ENCODE assay signal across 24 cellular contexts in the genomic region with DNA sequence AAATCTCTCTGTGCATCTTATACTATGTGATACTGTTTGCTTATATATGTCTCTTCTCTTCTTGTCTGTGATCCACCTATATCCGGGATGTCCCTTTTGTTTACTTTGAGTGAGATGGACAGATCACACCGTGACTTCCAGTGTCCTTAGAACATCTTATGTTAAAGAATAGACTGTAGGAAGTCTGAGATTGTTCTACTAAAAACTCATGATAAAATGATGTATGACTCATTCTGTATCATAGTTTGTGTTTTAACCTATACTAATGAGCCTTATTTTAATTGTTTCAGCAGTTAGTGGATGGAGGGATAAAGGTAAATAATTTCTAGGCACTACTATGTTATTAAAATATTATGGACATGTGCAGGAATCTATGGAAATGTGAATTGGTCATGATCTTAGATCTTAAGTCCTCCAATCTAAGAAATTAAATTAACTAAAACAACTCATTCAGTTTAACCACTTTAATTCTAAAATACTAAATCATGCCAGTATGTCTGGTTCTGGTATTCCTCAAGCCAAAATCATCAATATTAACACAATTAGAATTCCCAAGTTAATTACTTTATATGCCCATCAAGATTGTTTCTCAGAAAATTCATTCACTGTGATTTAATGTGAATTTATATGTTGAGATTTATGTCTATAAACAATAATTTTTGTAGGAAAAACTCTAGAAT. TPM values are rescaled to one million over a fixed set of nuclear protein-coding genes. Genes with fewer than 3 reads are reported as not detected.
"Had no signal": no experiment of that assay in that cellular context is flagged by ENCODE, and none has a peak within 500 bp of the region (broad histone marks: within the 10 kb centered on the region; RNA-seq: fewer than 3 reads in every experiment).

No MANE protein-coding gene starts in this region.

- H3K27ac Mint-ChIP-seq: activated CD8-positive, alpha-beta T cell treated with anti-CD3 and anti-CD28 coated beads for 36 hours; activated naive CD4-positive, alpha-beta T cell treated with anti-CD3 and anti-CD28 coated beads, Interleukin-2, amount 50 U/mL, for 72 hours; activated naive CD8-positive, alpha-beta T cell treated with anti-CD3 and anti-CD28 coated beads, Interleukin-2, amount 50 U/mL, for 24 hours; activated T-cell treated with anti-CD3 and anti-CD28 coated beads, Interleukin-2, amount 50 U/mL, for 24 hours; activated T-helper 1 cell treated with anti-CD3 and anti-CD28 coated beads, Interleukin-12 subunit alpha, Interleukin-12 subunit beta, Interleukin-2, Interleukin-4 antibody, amounts not matched to agents 30 ng/mL and 10 ng/mL and 1 ng/mL, durations not matched to agents 14 hours and 24 hours and 36 hours; brain; T-helper 1 cell treated with Interleukin-12 subunit alpha and Interleukin-12 subunit beta and Interleukin-4 antibody, amounts not matched to agents 30 μg/mL and 1 μg/mL, for 36 hours had no signal

- H3K36me3 Mint-ChIP-seq: activated naive CD4-positive, alpha-beta T cell treated with anti-CD3 and anti-CD28 coated beads, Interleukin-2, amount 50 U/mL, for 72 hours had no signal

- H3K9me3 ChIP-seq: ascending aorta had no signal

- H3K27ac ChIP-seq: ascending aorta had no signal

- H3K27me3 Mint-ChIP-seq: activated CD8-positive, alpha-beta T cell treated with anti-CD3 and anti-CD28 coated beads for 36 hours; brain had no signal

- H3K4me1 Mint-ChIP-seq: activated naive CD8-positive, alpha-beta T cell treated with anti-CD3 and anti-CD28 coated beads, Interleukin-2, amount 50 U/mL, for 24 hours had no signal

- H3K4me3 ChIP-seq: ascending aorta had no signal

- FAIRE-seq: colon, RCC 7860 had no signal

- H3K4me3 Mint-ChIP-seq: activated CD8-positive, alpha-beta T cell treated with anti-CD3 and anti-CD28 coated beads for 36 hours; activated naive CD8-positive, alpha-beta T cell treated with anti-CD3 and anti-CD28 coated beads, Interleukin-2, amount 50 U/mL, for 24 hours; activated T-cell treated with anti-CD3 and anti-CD28 coated beads, Interleukin-2, amount 50 U/mL, for 24 hours; activated T-helper 1 cell treated with anti-CD3 and anti-CD28 coated beads, Interleukin-12 subunit alpha, Interleukin-12 subunit beta, Interleukin-2, Interleukin-4 antibody, amounts not matched to agents 30 ng/mL and 10 ng/mL and 1 ng/mL, durations not matched to agents 14 hours and 24 hours and 36 hours; brain; T-helper 1 cell treated with Interleukin-12 subunit alpha and Interleukin-12 subunit beta and Interleukin-4 antibody, amounts not matched to agents 30 μg/mL and 1 μg/mL, for 36 hours had no signal

- H3K27me3 ChIP-seq: ascending aorta had no signal

- DNase-seq: activated CD4-positive, alpha-beta T cell treated with anti-CD3 and anti-CD28 coated beads for 4 hours; activated CD8-positive, alpha-beta T cell treated with anti-CD3 and anti-CD28 coated beads for 36 hours; activated effector memory CD4-positive, alpha-beta T cell treated with Interleukin-2 at 50 U/mL for 16 hours; activated naive CD4-positive, alpha-beta T cell; activated naive CD8-positive, alpha-beta T cell treated with anti-CD3 and anti-CD28 coated beads, Interleukin-2, amount 50 U/mL, for 24 hours; activated T-cell treated with anti-CD3 and anti-CD28 coated beads, Interleukin-2, amount 50 U/mL, for 24 hours; amniotic stem cell; cerebellar nuclear complex; MM.1S; NCI-H1105; NCI-H1436; NCI-H1694 treated with DMSO at 0.1 percent for 48 hours; NCI-H2029 treated with DMSO at 0.1 percent for 48 hours; NCI-H510A treated with DMSO at 0.1 percent for 48 hours; SIG-M5; SW 1271 had no signal

- H3K36me3 ChIP-seq: ascending aorta had no signal

- ATAC-seq: activated CD4-positive, CD25-positive, alpha-beta regulatory T cell treated with anti-CD3 and anti-CD28 coated beads, Interleukin-2, amount 50 U/mL, for 24 hours; activated CD8-positive, alpha-beta T cell treated with anti-CD3 and anti-CD28 coated beads for 36 hours; activated naive CD4-positive, alpha-beta T cell treated with anti-CD3 and anti-CD28 coated beads, Interleukin-2, amount 50 U/mL, for 72 hours; activated naive CD8-positive, alpha-beta T cell treated with anti-CD3 and anti-CD28 coated beads, Interleukin-2, amount 50 U/mL, for 24 hours had no signal

- H3K9me3 Mint-ChIP-seq: activated CD8-positive, alpha-beta T cell treated with anti-CD3 and anti-CD28 coated beads for 36 hours; activated naive CD4-positive, alpha-beta T cell treated with anti-CD3 and anti-CD28 coated beads, Interleukin-2, amount 50 U/mL, for 72 hours; activated naive CD8-positive, alpha-beta T cell treated with anti-CD3 and anti-CD28 coated beads, Interleukin-2, amount 50 U/mL, for 24 hours; activated T-cell treated with anti-CD3 and anti-CD28 coated beads, Interleukin-2, amount 50 U/mL, for 24 hours; activated T-helper 1 cell treated with anti-CD3 and anti-CD28 coated beads, Interleukin-12 subunit alpha, Interleukin-12 subunit beta, Interleukin-2, Interleukin-4 antibody, amounts not matched to agents 30 ng/mL and 10 ng/mL and 1 ng/mL, durations not matched to agents 14 hours and 24 hours and 36 hours; T-helper 1 cell treated with Interleukin-12 subunit alpha and Interleukin-12 subunit beta and Interleukin-4 antibody, amounts not matched to agents 30 μg/mL and 1 μg/mL, for 36 hours had no signal

RNA-seq across cellular contexts. Expression of a gene that starts 32.0 kb away (rescaled TPM):
- total RNA-seq: activated CD8-positive, alpha-beta T cell treated with anti-CD3 and anti-CD28 coated beads for 36 hours had no signal
